In the genomic region with DNA sequence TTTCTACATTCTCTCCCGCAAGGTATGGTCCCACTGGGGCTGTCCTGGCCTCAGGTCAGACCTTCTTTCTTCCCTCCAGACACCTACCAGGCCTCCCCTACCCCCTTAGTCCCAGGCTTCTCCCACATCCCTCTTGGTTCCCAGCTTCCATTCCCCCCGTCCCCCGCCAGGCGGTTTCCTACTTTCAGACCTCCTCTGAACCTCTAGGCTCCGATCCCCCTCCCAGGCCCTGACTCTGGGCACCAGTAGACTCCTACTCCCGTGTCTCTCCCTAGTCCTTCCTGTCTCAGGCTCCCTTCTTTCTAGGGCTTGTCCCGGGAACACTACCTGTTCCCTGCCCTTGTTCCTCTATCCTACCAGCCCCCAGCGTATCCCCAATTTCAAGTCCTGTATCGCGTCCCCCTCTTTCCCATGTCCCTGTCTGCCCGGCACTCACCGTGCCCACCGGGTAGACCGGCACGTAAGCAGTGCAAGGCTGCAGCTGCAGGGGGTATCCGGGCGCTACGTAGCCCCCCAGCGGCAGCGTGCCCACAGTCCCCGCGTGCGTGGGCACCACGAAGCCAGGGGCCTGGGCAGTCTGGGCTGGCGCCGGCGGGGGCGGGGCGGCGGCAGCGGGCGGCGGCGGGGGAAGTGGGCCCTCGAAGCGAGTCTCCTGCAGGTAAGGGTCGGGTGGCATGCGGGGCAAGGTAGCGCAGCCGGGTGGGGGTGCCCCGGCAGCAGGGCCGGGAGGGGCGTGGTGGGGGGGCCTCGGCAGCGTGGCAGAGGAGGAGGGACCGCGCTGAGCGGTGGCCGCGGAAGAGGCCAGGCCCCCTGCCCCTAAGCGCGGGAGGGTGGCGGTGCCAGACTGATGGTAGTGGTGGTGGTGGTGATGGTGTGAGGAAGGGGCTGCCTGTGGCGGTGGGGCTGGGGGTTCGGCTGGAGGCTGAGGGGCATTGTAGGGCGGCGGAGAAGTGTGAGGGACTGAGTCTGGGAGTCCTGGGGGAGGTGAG, we compare ENCODE assay signal across 10 cellular contexts. TPM values are rescaled to one million over a fixed set of nuclear protein-coding genes. Genes with fewer than 3 reads are reported as not detected.
A peak's percentile ranks its signal among the peaks of the same experiment; 100 is the strongest.
DNase-seq lines count a peak whose midpoint lies in the region; ATAC-seq and TF ChIP-seq lines count a peak whose summit lies in the region.
"Had no signal": no experiment of that assay in that cellular context is flagged by ENCODE, and none has a peak within 500 bp of the region (broad histone marks: within the 10 kb centered on the region; RNA-seq: fewer than 3 reads in every experiment).

No MANE protein-coding gene starts in this region.

- no peak for ATAC-seq in effector memory CD8-positive, alpha-beta T cell (replicated peaks)
- no peak for ATAC-seq in naive B cell (ENCODE audit: low read depth in 2 of 2)
- ATAC-seq in GM21390 (IDR thresholded peaks at IDR 0.05; ENCODE audit: unreplicated experiment) = no peak

- H3K4me1 Mint-ChIP-seq in activated naive CD4-positive, alpha-beta T cell treated with anti-CD3 and anti-CD28 coated beads for 36 hours (ENCODE audit: low read depth) = peaks cover 51% of the 10 kb centered on the region
- H3K4me1 Mint-ChIP-seq in effector memory CD8-positive, alpha-beta T cell (ENCODE audit: low read depth in 2 of 2) = peaks cover 42 to 51% of the 10 kb centered on the region in 2 donors
- H3K4me1 Mint-ChIP-seq in naive B cell = peaks cover 52 to 62% (median 53%) of the 10 kb centered on the region in 3 donors
- H3K4me1 Mint-ChIP-seq in activated CD4-positive, alpha-beta T cell treated with anti-CD3 and anti-CD28 coated beads, Interleukin-2, amount 10 ng/mL, durations not matched to agents 7 days and 5 days = peaks cover 44% of the 10 kb centered on the region

- peak overlapping the region; percentile 66 for H3K4me3 Mint-ChIP-seq in activated naive CD4-positive, alpha-beta T cell treated with anti-CD3 and anti-CD28 coated beads for 36 hours
- peak overlapping the region; percentile 3 to 23 for H3K4me3 Mint-ChIP-seq in effector memory CD8-positive, alpha-beta T cell
- peak overlapping the region in 6 of 8 donors; percentile 4 to 75 (median 64) for H3K4me3 Mint-ChIP-seq in naive B cell
- no peak overlapping the region for H3K4me3 Mint-ChIP-seq in activated CD4-positive, alpha-beta T cell treated with anti-CD3 and anti-CD28 coated beads, Interleukin-2, amount 10 ng/mL, durations not matched to agents 7 days and 5 days

- H3K27ac Mint-ChIP-seq in activated naive CD4-positive, alpha-beta T cell treated with anti-CD3 and anti-CD28 coated beads for 36 hours = no peak overlapping the region
- no peak overlapping the region for H3K27ac Mint-ChIP-seq in effector memory CD8-positive, alpha-beta T cell
- peak overlapping the region in 2 of 6 donors; percentile 59 to 60 for H3K27ac Mint-ChIP-seq in naive B cell
- H3K27ac Mint-ChIP-seq in activated CD4-positive, alpha-beta T cell treated with anti-CD3 and anti-CD28 coated beads, Interleukin-2, amount 10 ng/mL, durations not matched to agents 7 days and 5 days = no peak overlapping the region

- no peak for TF ChIP-seq CTCF in uterus (IDR thresholded peaks at IDR 0.05)

- POLR2A ChIA-PET in activated CD4-positive, alpha-beta T cell treated with anti-CD3 and anti-CD28 coated beads, Interleukin-2, amount 10 ng/mL, durations not matched to agents 7 days and 5 days (lab: Charles Lee) = no interaction called here

- peaks cover 8% of the 10 kb centered on the region for H3K27me3 Mint-ChIP-seq in activated naive CD4-positive, alpha-beta T cell treated with anti-CD3 and anti-CD28 coated beads for 36 hours (ENCODE audit: low read depth)
- peaks cover 42 to 62% of the 10 kb centered on the region in 2 donors for H3K27me3 Mint-ChIP-seq in effector memory CD8-positive, alpha-beta T cell
- peaks cover 60 to 86% (median 77%) of the 10 kb centered on the region in 3 donors for H3K27me3 Mint-ChIP-seq in naive B cell
- H3K27me3 Mint-ChIP-seq in activated CD4-positive, alpha-beta T cell treated with anti-CD3 and anti-CD28 coated beads, Interleukin-2, amount 10 ng/mL, durations not matched to agents 7 days and 5 days = peaks cover 59% of the 10 kb centered on the region

- H3K9me3 ChIP-seq in uterus = no peaks in the 10 kb centered on the region

- TF ChIP-seq POLR2A in uterus (IDR thresholded peaks at IDR 0.05) = no peak

- no peaks in the 10 kb centered on the region for H3K36me3 Mint-ChIP-seq in activated naive CD4-positive, alpha-beta T cell treated with anti-CD3 and anti-CD28 coated beads for 36 hours (ENCODE audit: low read depth)
- peaks cover 19% of the 10 kb centered on the region for H3K36me3 Mint-ChIP-seq in effector memory CD8-positive, alpha-beta T cell (ENCODE audit: insufficient read depth)
- peaks cover 0 to 10% of the 10 kb centered on the region in 2 donors for H3K36me3 Mint-ChIP-seq in naive B cell
- peaks cover 2% of the 10 kb centered on the region for H3K36me3 Mint-ChIP-seq in activated CD4-positive, alpha-beta T cell treated with anti-CD3 and anti-CD28 coated beads, Interleukin-2, amount 10 ng/mL, durations not matched to agents 7 days and 5 days (ENCODE audit: low read depth)

- H3K9me3 Mint-ChIP-seq in activated naive CD4-positive, alpha-beta T cell treated with anti-CD3 and anti-CD28 coated beads for 36 hours = no peaks in the 10 kb centered on the region
- no peaks in the 10 kb centered on the region for H3K9me3 Mint-ChIP-seq in effector memory CD8-positive, alpha-beta T cell
- H3K9me3 Mint-ChIP-seq in naive B cell = peaks cover 0 to 8% (median 0%) of the 10 kb centered on the region in 7 donors
- H3K9me3 Mint-ChIP-seq in activated CD4-positive, alpha-beta T cell treated with anti-CD3 and anti-CD28 coated beads, Interleukin-2, amount 10 ng/mL, durations not matched to agents 7 days and 5 days = peaks cover 3% of the 10 kb centered on the region

- H3K4me1 ChIP-seq in uterus = peaks cover 5 to 11% of the 10 kb centered on the region in 2 donors

- H3K27me3 ChIP-seq in uterus = no peaks in the 10 kb centered on the region

- DNase-seq in activated naive CD4-positive, alpha-beta T cell treated with anti-CD3 and anti-CD28 coated beads for 36 hours = no peak
- no peak for DNase-seq in activated naive CD4-positive, alpha-beta T cell treated with anti-CD3 and anti-CD28 coated beads, Interleukin-2, amount 50 U/mL, for 16 hours
- DNase-seq in effector memory CD8-positive, alpha-beta T cell = no peak
- DNase-seq in naive B cell (no peak), uterus (no peak), COR-L47 (lab: John Stamatoyannopoulos, UW) (no peak)
- no peak for DNase-seq in activated CD4-positive, alpha-beta T cell treated with anti-CD3 and anti-CD28 coated beads, Interleukin-2, amount 10 ng/mL, durations not matched to agents 7 days and 5 days
- DNase-seq: NCI-H146 had no signal

- CTCF ChIA-PET in activated naive CD4-positive, alpha-beta T cell treated with anti-CD3 and anti-CD28 coated beads for 36 hours (lab: Charles Lee) = no interaction called here
- CTCF ChIA-PET in activated CD4-positive, alpha-beta T cell treated with anti-CD3 and anti-CD28 coated beads, Interleukin-2, amount 10 ng/mL, durations not matched to agents 7 days and 5 days (lab: Charles Lee) = interaction anchor here (1.2 kb wide), 1 partner anchor 20 kb away, joined by 5 read pairs; the partner anchor contains the start of gene FKBPL

- intact Hi-C loops in activated naive CD4-positive, alpha-beta T cell treated with anti-CD3 and anti-CD28 coated beads for 36 hours (cut with micrococcal nuclease) = loop anchor here (5.0 kb wide), 1 partner anchor 193 kb away; the partner anchor contains the start of genes NELFE and SKIC2
- intact Hi-C loops in uterus (cut with DNase I; ENCODE audit: low total_unique reads) = no loop called here

- peak overlapping the region in 1 of 2 donors; percentile 68 for H3K4me3 ChIP-seq in uterus

- H3K27ac ChIP-seq in uterus = peak overlapping the region; percentile 93 to 97

- H3K36me3 ChIP-seq in uterus = no peaks in the 10 kb centered on the region

RNA-seq across cellular contexts. Expression of gene PRRT1, which starts 1.5 kb away (rescaled TPM):
- total RNA-seq in activated naive CD4-positive, alpha-beta T cell treated with anti-CD3 and anti-CD28 coated beads for 36 hours = 1 to 10 TPM; 1.1 TPM
- not detected for polyA plus RNA-seq in naive B cell (ENCODE audit: low read depth in 6 of 6)
- total RNA-seq in uterus = 1 to 10 TPM in 2 of 4 donors, not detected in 2; 8.0 to 9.4 TPM
- total RNA-seq in activated CD4-positive, alpha-beta T cell treated with anti-CD3 and anti-CD28 coated beads, Interleukin-2, amount 10 ng/mL, durations not matched to agents 7 days and 5 days = under 1 TPM; 0.17 to 0.23 TPM
- total RNA-seq: myocyte had no signal

RNA-seq across cellular contexts. Expression of gene PPT2, which starts 3.7 kb away (rescaled TPM):
- 10 to 100 TPM; 13.2 to 14.8 TPM for total RNA-seq in activated naive CD4-positive, alpha-beta T cell treated with anti-CD3 and anti-CD28 coated beads for 36 hours
- polyA plus RNA-seq in naive B cell (ENCODE audit: low read depth in 6 of 6) = 1 to 10 TPM in 4 of 6 donors, under 1 TPM in 1, not detected in 1; 0.96 to 3.0 (median 2.0) TPM
- total RNA-seq in uterus = 10 to 100 TPM; 19.0 to 35.1 (median 28.9) TPM
- 1 to 10 TPM; 8.3 to 9.2 TPM for total RNA-seq in activated CD4-positive, alpha-beta T cell treated with anti-CD3 and anti-CD28 coated beads, Interleukin-2, amount 10 ng/mL, durations not matched to agents 7 days and 5 days

RNA-seq across cellular contexts. Expression of gene EGFL8, which starts 14.2 kb away (rescaled TPM):
- 1 to 10 TPM; 6.1 to 9.5 TPM for total RNA-seq in activated naive CD4-positive, alpha-beta T cell treated with anti-CD3 and anti-CD28 coated beads for 36 hours
- not detected for polyA plus RNA-seq in naive B cell (ENCODE audit: low read depth in 6 of 6)
- total RNA-seq in uterus = 10 to 100 TPM in 3 of 4 donors, 1 to 10 TPM in 1; 9.2 to 54.8 (median 20.2) TPM
- 1 to 10 TPM; 6.0 to 8.6 TPM for total RNA-seq in activated CD4-positive, alpha-beta T cell treated with anti-CD3 and anti-CD28 coated beads, Interleukin-2, amount 10 ng/mL, durations not matched to agents 7 days and 5 days

RNA-seq across cellular contexts. Expression of gene FKBPL, which starts 20.1 kb away (rescaled TPM):
- 1 to 10 TPM; 6.0 to 6.2 TPM for total RNA-seq in activated naive CD4-positive, alpha-beta T cell treated with anti-CD3 and anti-CD28 coated beads for 36 hours
- polyA plus RNA-seq in naive B cell (ENCODE audit: low read depth in 6 of 6) = 1 to 10 TPM in 5 of 6 donors, not detected in 1; 1.0 to 3.4 (median 1.6) TPM
- total RNA-seq in uterus = 10 to 100 TPM in 1 of 4 donors, 1 to 10 TPM in 3; 1.3 to 10.3 (median 5.1) TPM
- 1 to 10 TPM; 6.6 to 7.8 TPM for total RNA-seq in activated CD4-positive, alpha-beta T cell treated with anti-CD3 and anti-CD28 coated beads, Interleukin-2, amount 10 ng/mL, durations not matched to agents 7 days and 5 days

RNA-seq across cellular contexts. Expression of gene ATF6B, which starts 22.2 kb away (rescaled TPM):
- 10 to 100 TPM; 68.2 to 69.4 TPM for total RNA-seq in activated naive CD4-positive, alpha-beta T cell treated with anti-CD3 and anti-CD28 coated beads for 36 hours
- 10 to 100 TPM; 25.7 to 35.0 (median 32.4) TPM for polyA plus RNA-seq in naive B cell (ENCODE audit: low read depth in 6 of 6)
- 100 to 1,000 TPM in 1 of 4 donors, 10 to 100 TPM in 3; 16.4 to 121 (median 33.6) TPM for total RNA-seq in uterus
- total RNA-seq in activated CD4-positive, alpha-beta T cell treated with anti-CD3 and anti-CD28 coated beads, Interleukin-2, amount 10 ng/mL, durations not matched to agents 7 days and 5 days = 100 to 1,000 TPM; 141 to 142 TPM
